In the genomic region with DNA sequence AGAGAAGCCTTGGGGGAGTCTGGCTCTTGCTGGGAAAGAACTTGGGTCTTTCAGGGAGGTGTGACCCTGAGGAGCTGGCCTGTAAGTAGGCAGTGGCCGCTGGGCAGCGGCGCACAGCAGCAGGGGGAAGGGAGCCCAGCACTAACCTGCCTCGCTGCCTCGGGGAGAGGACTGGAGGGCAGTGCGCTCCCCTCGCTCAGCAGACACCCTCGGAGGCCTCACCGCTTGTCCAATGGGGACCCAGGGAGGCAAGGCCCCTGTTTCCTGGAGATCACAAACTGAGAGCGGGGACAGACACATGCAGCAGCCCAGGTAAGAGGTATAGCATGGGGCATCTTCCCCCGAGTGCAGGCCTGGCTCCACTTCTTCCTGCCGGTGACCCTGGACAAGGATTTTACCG, we compare ENCODE assay signal across 14 cellular contexts. TPM values are rescaled to one million over a fixed set of nuclear protein-coding genes. Genes with fewer than 3 reads are reported as not detected.
DNase-seq lines count a peak whose midpoint lies in the region; ATAC-seq and TF ChIP-seq lines count a peak whose summit lies in the region.
"Had no signal": no experiment of that assay in that cellular context is flagged by ENCODE, and none has a peak within 500 bp of the region (broad histone marks: within the 10 kb centered on the region; RNA-seq: fewer than 3 reads in every experiment).

No MANE protein-coding gene starts in this region.

- no peaks in the 10 kb centered on the region for H3K9me3 Mint-ChIP-seq in activated CD4-positive, alpha-beta T cell treated with anti-CD3 and anti-CD28 coated beads for 36 hours (ENCODE audit: low read depth)
- H3K9me3 Mint-ChIP-seq in T-cell (no peaks in the 10 kb centered on the region), nephron progenitor cell (no peaks in the 10 kb centered on the region)

- H3K27ac Mint-ChIP-seq in activated CD4-positive, alpha-beta T cell treated with anti-CD3 and anti-CD28 coated beads for 36 hours, result peak overlapping the region; percentile 89
- H3K27ac Mint-ChIP-seq in T-cell, result peak overlapping the region; percentile 93 to 95
- H3K27ac Mint-ChIP-seq in nephron progenitor cell, result no peak overlapping the region

- H3K9me3 ChIP-seq in endocrine pancreas (ENCODE audit: control insufficient read depth, low read length), result no peaks in the 10 kb centered on the region
- H3K9me3 ChIP-seq in sigmoid colon, result no peaks in the 10 kb centered on the region
- H3K9me3 ChIP-seq: Caco-2, mucosa of descending colon had no signal

- no peak for DNase-seq in activated CD4-positive, alpha-beta T cell treated with anti-CD3 and anti-CD28 coated beads for 36 hours
- DNase-seq in activated CD4-positive, alpha-beta T cell treated with anti-CD3 and anti-CD28 coated beads for 48 hours, result no peak
- DNase-seq in T-cell (no peak), sigmoid colon (no peak), nephron progenitor cell (no peak)
- DNase-seq: activated CD8-positive, alpha-beta memory T cell treated with anti-CD3 and anti-CD28 coated beads for 24 hours; activated naive CD4-positive, alpha-beta T cell; Caco-2; NCI-H2081; stimulated activated CD8-positive, alpha-beta memory T cell treated with anti-CD3 and anti-CD28 coated beads, Interleukin-4, amount 100 ng/mL, for 48 hours had no signal

- no peak overlapping the region for H3K4me3 Mint-ChIP-seq in activated CD4-positive, alpha-beta T cell treated with anti-CD3 and anti-CD28 coated beads for 36 hours
- H3K4me3 Mint-ChIP-seq in T-cell, result peak overlapping the region in 2 of 3 donors; percentile 9 to 57
- no peak overlapping the region for H3K4me3 Mint-ChIP-seq in nephron progenitor cell

- intact Hi-C loops in activated CD4-positive, alpha-beta T cell treated with anti-CD3 and anti-CD28 coated beads for 36 hours (cut with DNase I, micrococcal nuclease), result no loop called here
- intact Hi-C loops in sigmoid colon (cut with DNase I), result loop anchor here (5.0 kb wide), 1 partner anchor 41 kb away; no protein-coding TSS in a partner anchor

- H3K4me1 Mint-ChIP-seq in activated CD4-positive, alpha-beta T cell treated with anti-CD3 and anti-CD28 coated beads for 36 hours, result peaks cover 61% of the 10 kb centered on the region
- H3K4me1 Mint-ChIP-seq in T-cell, result peaks cover 60 to 65% (median 62%) of the 10 kb centered on the region in 3 donors
- H3K4me1 Mint-ChIP-seq in nephron progenitor cell, result peaks cover 56% of the 10 kb centered on the region

- WGBS in sigmoid colon, 2 donors, result 87 to 91% methylated on average over 13 of the region's 13 CpGs

- H3K27me3 ChIP-seq in endocrine pancreas (ENCODE audit: control insufficient read depth, insufficient read depth, low read length) (no peaks in the 10 kb centered on the region), sigmoid colon (no peaks in the 10 kb centered on the region)

- no peaks in the 10 kb centered on the region for H3K4me1 ChIP-seq in endocrine pancreas (ENCODE audit: control insufficient read depth, insufficient read depth, low read length)
- peaks cover 0 to 75% (median 60%) of the 10 kb centered on the region in 4 donors for H3K4me1 ChIP-seq in sigmoid colon
- H3K4me1 ChIP-seq: Caco-2 had no signal

- no peak for TF ChIP-seq CTCF in sigmoid colon (IDR thresholded peaks at IDR 0.05)
- no peak for TF ChIP-seq CTCF in nephron progenitor cell (IDR thresholded peaks at IDR 0.05)

- H3K27me3 Mint-ChIP-seq in activated CD4-positive, alpha-beta T cell treated with anti-CD3 and anti-CD28 coated beads for 36 hours, result no peaks in the 10 kb centered on the region
- H3K27me3 Mint-ChIP-seq in T-cell (no peaks in the 10 kb centered on the region), nephron progenitor cell (ENCODE audit: low read depth, poor library complexity) (peaks cover 16% of the 10 kb centered on the region)

- TF ChIP-seq EP300 in sigmoid colon (IDR thresholded peaks at IDR 0.05), result no peak

- H3K36me3 Mint-ChIP-seq in activated CD4-positive, alpha-beta T cell treated with anti-CD3 and anti-CD28 coated beads for 36 hours (ENCODE audit: low read depth), result peaks cover 3% of the 10 kb centered on the region
- no peaks in the 10 kb centered on the region for H3K36me3 Mint-ChIP-seq in T-cell
- H3K36me3 Mint-ChIP-seq in nephron progenitor cell (ENCODE audit: low read depth), result no peaks in the 10 kb centered on the region

- CTCF ChIA-PET in activated CD4-positive, alpha-beta T cell treated with anti-CD3 and anti-CD28 coated beads for 36 hours (lab: Charles Lee), result interaction anchor here (0.6 to 2.3 kb wide), 7 partner anchors 9 to 220 kb away, joined by 3 to 8 read pairs (median 4); no protein-coding TSS in a partner anchor
- CTCF ChIA-PET in T-cell (lab: Charles Lee), result interaction anchor here in 1 of 2 donors (2.0 kb wide), 1 partner anchor 38 kb away, joined by 6 read pairs; no protein-coding TSS in a partner anchor

- ATAC-seq in activated CD4-positive, alpha-beta T cell treated with anti-CD3 and anti-CD28 coated beads for 36 hours, result no peak
- ATAC-seq in T-cell (replicated peaks in 1 of 4) (no peak), GM21528 (IDR thresholded peaks at IDR 0.05; ENCODE audit: low FRiP score, unreplicated experiment) (no peak), HG03025 (IDR thresholded peaks at IDR 0.05; ENCODE audit: low FRiP score, unreplicated experiment) (no peak)
- ATAC-seq: mucosa of descending colon had no signal

- peak overlapping the region; percentile 87 to 93 (median 92) for H3K27ac ChIP-seq in sigmoid colon

- H3K4me3 ChIP-seq in endocrine pancreas (ENCODE audit: control insufficient read depth, insufficient read depth, low read length) (no peak overlapping the region), sigmoid colon (no peak overlapping the region)
- H3K4me3 ChIP-seq: mucosa of descending colon had no signal

- H3K36me3 ChIP-seq in endocrine pancreas (ENCODE audit: control insufficient read depth, insufficient read depth, low read length), result no peaks in the 10 kb centered on the region
- H3K36me3 ChIP-seq in sigmoid colon, result no peaks in the 10 kb centered on the region

- no peak for TF ChIP-seq POLR2A in sigmoid colon (IDR thresholded peaks at IDR 0.05)

- H3K9ac ChIP-seq in endocrine pancreas (ENCODE audit: control insufficient read depth, insufficient read depth, low read length), result peak overlapping the region; percentile 39

- POLR2A ChIA-PET in activated CD4-positive, alpha-beta T cell treated with anti-CD3 and anti-CD28 coated beads for 36 hours (lab: Charles Lee), result interaction anchor here (0.6 to 1.5 kb wide), 2 partner anchors 24 to 52 kb away, joined by 4 to 6 read pairs; no protein-coding TSS in a partner anchor
- POLR2A ChIA-PET in T-cell (lab: Charles Lee), result no interaction called here

RNA-seq across cellular contexts. Expression of gene DNMT3A, which starts 3.3 kb away (rescaled TPM):
- total RNA-seq in activated CD4-positive, alpha-beta T cell treated with anti-CD3 and anti-CD28 coated beads for 36 hours, result 10 to 100 TPM; 62.3 to 76.2 TPM
- total RNA-seq in T-cell, result 100 to 1,000 TPM in 1 of 5 donors, 10 to 100 TPM in 4; 78.7 to 125 (median 93.2) TPM
- total RNA-seq in sigmoid colon, result 10 to 100 TPM; 16.4 to 30.2 (median 18.3) TPM
- polyA plus RNA-seq in sigmoid colon, result 10 to 100 TPM in 1 of 3 donors, 1 to 10 TPM in 2; 4.4 to 21.1 (median 4.8) TPM

Comparison
In these comparisons a context has a peak if more than half of its experiments do, and no peak if none do; other contexts are left out.
1. H3K4me3 Mint-ChIP-seq: peak in T-cell (2 of 3); none in activated CD4-positive, alpha-beta T cell treated with anti-CD3 and anti-CD28 coated beads for 36 hours (single experiment) and nephron progenitor cell (single experiment).